In the genomic region with DNA sequence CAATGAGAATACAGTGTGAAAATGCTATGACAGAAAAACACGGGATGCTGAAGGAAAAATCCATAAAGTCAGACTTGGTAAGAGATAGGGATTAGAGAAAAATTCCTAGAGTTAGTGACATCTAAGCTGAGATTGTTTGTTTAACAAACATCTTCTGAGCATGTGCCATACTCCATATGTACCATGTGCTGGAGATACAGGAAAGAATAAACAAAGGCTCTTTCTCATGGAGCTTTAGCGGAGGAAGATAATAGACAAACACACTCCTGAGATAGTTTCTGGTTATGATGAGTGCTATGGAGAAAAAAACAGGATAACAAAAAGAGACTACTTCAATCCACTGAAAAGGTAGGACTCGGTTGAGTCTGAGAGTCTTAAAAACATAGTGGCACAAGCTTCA, we compare ENCODE assay signal across 20 cellular contexts. TPM values are rescaled to one million over a fixed set of nuclear protein-coding genes. Genes with fewer than 3 reads are reported as not detected.
A peak's percentile ranks its signal among the peaks of the same experiment; 100 is the strongest.
DNase-seq lines count a peak whose midpoint lies in the region; ATAC-seq and TF ChIP-seq lines count a peak whose summit lies in the region.
"Had no signal": no experiment of that assay in that cellular context is flagged by ENCODE, and none has a peak within 500 bp of the region (broad histone marks: within the 10 kb centered on the region; RNA-seq: fewer than 3 reads in every experiment).

No MANE protein-coding gene starts in this region.

- no peaks in the 10 kb centered on the region for H3K4me1 Mint-ChIP-seq in nephron progenitor cell
- no peaks in the 10 kb centered on the region for H3K4me1 Mint-ChIP-seq in activated CD4-positive, alpha-beta T cell treated with anti-CD3 and anti-CD28 coated beads, Interleukin-2, amount 10 ng/mL, durations not matched to agents 24 days and 14 days
- H3K4me1 Mint-ChIP-seq: CD4-positive, alpha-beta memory T cell; CD4-positive, CD25-positive, alpha-beta regulatory T cell; CD8-positive, alpha-beta memory T cell had no signal

- no peak for ATAC-seq in esophagus mucosa

- DNase-seq in COLO829 (ENCODE audit: low spot score) (peak; percentile 85), SK-MEL-5 (ENCODE audit: low read depth, low spot score) (peak; percentile 67), nephron progenitor cell (no peak), nucleus accumbens (lab: John Stamatoyannopoulos, UW) (no peak)
- no peak for DNase-seq in activated CD4-positive, alpha-beta T cell treated with anti-CD3 and anti-CD28 coated beads, Interleukin-2, amount 10 ng/mL, durations not matched to agents 24 days and 14 days
- DNase-seq: 8988T; ACHN; BE2C; C1 segment of cervical spinal cord; Caco-2; Calu3; CD4-positive, alpha-beta memory T cell; CD4-positive, CD25-positive, alpha-beta regulatory T cell; CD8-positive, alpha-beta memory T cell; DMS79 treated with DMSO at 0.1 percent for 48 hours; GF-D8 had no signal

- H3K27ac Mint-ChIP-seq in nephron progenitor cell: peak overlapping the region; percentile 10
- H3K27ac Mint-ChIP-seq in activated CD4-positive, alpha-beta T cell treated with anti-CD3 and anti-CD28 coated beads, Interleukin-2, amount 10 ng/mL, durations not matched to agents 24 days and 14 days: no peak overlapping the region
- H3K27ac Mint-ChIP-seq: CD4-positive, alpha-beta memory T cell; CD8-positive, alpha-beta memory T cell had no signal

- TF ChIP-seq CTCF in nephron progenitor cell (IDR thresholded peaks at IDR 0.05): no peak

- H3K4me3 Mint-ChIP-seq in nephron progenitor cell: no peak overlapping the region
- no peak overlapping the region for H3K4me3 Mint-ChIP-seq in activated CD4-positive, alpha-beta T cell treated with anti-CD3 and anti-CD28 coated beads, Interleukin-2, amount 10 ng/mL, durations not matched to agents 24 days and 14 days
- H3K4me3 Mint-ChIP-seq: CD14-positive monocyte; CD4-positive, alpha-beta memory T cell; CD4-positive, CD25-positive, alpha-beta regulatory T cell; CD8-positive, alpha-beta memory T cell had no signal

- H3K36me3 Mint-ChIP-seq in nephron progenitor cell (ENCODE audit: low read depth): no peaks in the 10 kb centered on the region
- no peaks in the 10 kb centered on the region for H3K36me3 Mint-ChIP-seq in activated CD4-positive, alpha-beta T cell treated with anti-CD3 and anti-CD28 coated beads, Interleukin-2, amount 10 ng/mL, durations not matched to agents 24 days and 14 days (ENCODE audit: low read depth)
- H3K36me3 Mint-ChIP-seq: CD14-positive monocyte; CD4-positive, alpha-beta memory T cell; CD4-positive, CD25-positive, alpha-beta regulatory T cell had no signal

- intact Hi-C loops in activated CD4-positive, alpha-beta T cell treated with anti-CD3 and anti-CD28 coated beads, Interleukin-2, amount 10 ng/mL, durations not matched to agents 24 days and 14 days (cut with micrococcal nuclease): no loop called here

- H3K27me3 Mint-ChIP-seq in nephron progenitor cell (ENCODE audit: low read depth, poor library complexity): peaks cover 3% of the 10 kb centered on the region
- peaks cover 44% of the 10 kb centered on the region for H3K27me3 Mint-ChIP-seq in activated CD4-positive, alpha-beta T cell treated with anti-CD3 and anti-CD28 coated beads, Interleukin-2, amount 10 ng/mL, durations not matched to agents 24 days and 14 days

- no peaks in the 10 kb centered on the region for H3K9me3 Mint-ChIP-seq in nephron progenitor cell
- H3K9me3 Mint-ChIP-seq in activated CD4-positive, alpha-beta T cell treated with anti-CD3 and anti-CD28 coated beads, Interleukin-2, amount 10 ng/mL, durations not matched to agents 24 days and 14 days: no peaks in the 10 kb centered on the region
- H3K9me3 Mint-ChIP-seq: CD4-positive, alpha-beta memory T cell; CD4-positive, CD25-positive, alpha-beta regulatory T cell; CD8-positive, alpha-beta memory T cell had no signal

- in situ Hi-C loops in SK-MEL-5 (cut with HindIII; ENCODE audit: low pct_unique_long_range_greater_than_20kb, low sequenced_read_pairs): no loop called here

RNA-seq across cellular contexts. Expression of a gene that starts 22.0 kb away (rescaled TPM):
- total RNA-seq in SK-MEL-5 (2014; rRNA removed; shearing (Covaris generic)): 2.9 and 3.1 TPM in 2 replicates
- polyA plus RNA-seq in SK-MEL-5 (2015; cell fraction: cytosol; rRNA removed): 3.7 and 5.5 TPM in 2 replicates
- polyA plus RNA-seq in SK-MEL-5 (2015; cell fraction: nucleus; rRNA removed): 9.1 and 11.6 TPM in 2 replicates
- total RNA-seq in activated CD4-positive, alpha-beta T cell treated with anti-CD3 and anti-CD28 coated beads, Interleukin-2, amount 10 ng/mL, durations not matched to agents 24 days and 14 days: 75.9 and 80.1 TPM in 2 replicates
- total RNA-seq in esophagus mucosa: 0.52 TPM
- total RNA-seq: A673, Caco-2, Calu3 had no signal
- polyA plus RNA-seq: AG04450 had no signal

Comparison
In these comparisons a context has a peak if more than half of its experiments do, and no peak if none do; other contexts are left out.
1. DNase-seq: peak in COLO829 (single experiment) and SK-MEL-5 (single experiment); none in nephron progenitor cell (single experiment), activated CD4-positive, alpha-beta T cell treated with anti-CD3 and anti-CD28 coated beads, Interleukin-2, amount 10 ng/mL, durations not matched to agents 24 days and 14 days (single experiment) and nucleus accumbens (0 of 56).
2. RNA of a gene that starts 22.0 kb away (total RNA-seq): 75.9 to 80.1 TPM in activated CD4-positive, alpha-beta T cell treated with anti-CD3 and anti-CD28 coated beads, Interleukin-2, amount 10 ng/mL, durations not matched to agents 24 days and 14 days; 2.9 to 3.1 TPM in SK-MEL-5 and 0.52 TPM in esophagus mucosa (single experiment); every median in the first group is over 10 times any median in the second.